Comparison of ENCODE assay signal across 18 cellular contexts in genomic region chr14:80152166-80152565, GRCh38. TPM values are rescaled to one million over a fixed set of nuclear protein-coding genes. Genes with fewer than 3 reads are reported as not detected.
A peak's percentile ranks its signal among the peaks of the same experiment; 100 is the strongest.
DNase-seq lines count a peak whose midpoint lies in the region; ATAC-seq and TF ChIP-seq lines count a peak whose summit lies in the region.
"Had no signal": no experiment of that assay in that cellular context is flagged by ENCODE, and none has a peak within 500 bp of the region (broad histone marks: within the 10 kb centered on the region; RNA-seq: fewer than 3 reads in every experiment).

No MANE protein-coding gene starts in this region.

- no TSS peak for BruUV-seq in mammary epithelial cell (replicated peaks; lab: Mats Ljungman, UMichigan)

- H3K9ac ChIP-seq in mammary epithelial cell (ENCODE audit: insufficient read depth, low read length) = no peak overlapping the region
- H3K9ac ChIP-seq: BLaER1 had no signal

- TF ChIP-seq POLR2A in breast epithelium (IDR thresholded peaks at IDR 0.05) = no peak

- H3K36me3 Mint-ChIP-seq in immature natural killer cell = no peaks in the 10 kb centered on the region
- H3K36me3 Mint-ChIP-seq: CD8-positive, alpha-beta memory T cell had no signal

- TF ChIP-seq CTCF in mammary epithelial cell (conservative IDR thresholded peaks at IDR 0.05 in 1 of 2, IDR thresholded peaks at IDR 0.05 in 1 of 2; ENCODE audit: extremely low read depth in 1 of 2, insufficient read depth in 1 of 2, low read depth in 1 of 2, low read length in 2 of 2) (no peak), breast epithelium (IDR thresholded peaks at IDR 0.05) (no peak)

- peak overlapping the region; percentile 45 for H3K4me2 ChIP-seq in mammary epithelial cell (ENCODE audit: insufficient read depth, low read depth, low read length)
- H3K4me2 ChIP-seq: BLaER1 had no signal

- H3K27ac Mint-ChIP-seq in immature natural killer cell = no peak overlapping the region
- H3K27ac Mint-ChIP-seq: CD8-positive, alpha-beta memory T cell had no signal

- no peak overlapping the region for H3K4me3 Mint-ChIP-seq in immature natural killer cell
- H3K4me3 Mint-ChIP-seq: CD8-positive, alpha-beta memory T cell had no signal

- H4K20me1 ChIP-seq in mammary epithelial cell (ENCODE audit: insufficient read depth, low read length) = no peaks in the 10 kb centered on the region
- H4K20me1 ChIP-seq: BLaER1 had no signal

- CTCF ChIA-PET in mammary epithelial cell (lab: Charles Lee; ENCODE audit: low non-redundant PET) = no interaction called here

- H3K27me3 ChIP-seq in mammary epithelial cell (ENCODE audit: insufficient read depth, low read length) (no peaks in the 10 kb centered on the region), breast epithelium (no peaks in the 10 kb centered on the region), H7 (ENCODE audit: control insufficient read depth, insufficient read depth, low read length) (no peaks in the 10 kb centered on the region)
- H3K27me3 ChIP-seq: BLaER1 had no signal

- H3K4me3 ChIP-seq in mammary epithelial cell (replicated peaks in 1 of 3; ENCODE audit: insufficient read depth in 1 of 3, low read depth in 2 of 3, low read length in 3 of 3) (peak overlapping the region in 1 of 3 experiments; percentile 5), breast epithelium (no peak overlapping the region), H7 (ENCODE audit: insufficient read depth, low read depth, low read length) (no peak overlapping the region)
- H3K4me3 ChIP-seq: BLaER1 had no signal

- H3K9me3 Mint-ChIP-seq in immature natural killer cell = peaks cover 1 to 28% (median 6%) of the 10 kb centered on the region in 6 donors

- dilution Hi-C loops in mammary epithelial cell (cut with HindIII; ENCODE audit: low sequenced_read_pairs) = no loop called here

- H3K9me3 ChIP-seq in mammary epithelial cell (replicated peaks; ENCODE audit: insufficient read depth, low read length) = no peaks in the 10 kb centered on the region
- no peaks in the 10 kb centered on the region for H3K9me3 ChIP-seq in breast epithelium
- H3K9me3 ChIP-seq: BLaER1, Caco-2 had no signal

- DNase-seq in mammary epithelial cell = peak; percentile 61
- no peak for DNase-seq in breast epithelium (ENCODE audit: low spot score in 2 of 2)
- DNase-seq in epithelial cell of prostate (ENCODE audit: low read depth, low spot score) = no peak
- peak; percentile 33 for DNase-seq in renal cortical epithelial cell (ENCODE audit: low read depth)
- DNase-seq in H7 = no peak
- no peak for DNase-seq in immature natural killer cell
- no peak for DNase-seq in activated T-cell treated with anti-CD3 and anti-CD28 coated beads, Interleukin-2, amount 50 U/mL, for 1 hour
- DNase-seq: AML-193; Caco-2; CD8-positive, alpha-beta memory T cell; DND-41; GDM1; IMR-90 had no signal

- peaks cover 29% of the 10 kb centered on the region for H3K4me1 ChIP-seq in mammary epithelial cell (ENCODE audit: insufficient read depth, low read length)
- no peaks in the 10 kb centered on the region for H3K4me1 ChIP-seq in breast epithelium
- H3K4me1 ChIP-seq: BLaER1, Caco-2 had no signal

- ATAC-seq in GM18870 (IDR thresholded peaks at IDR 0.05; ENCODE audit: unreplicated experiment) = no peak
- ATAC-seq: HCT116 had no signal

- H3K36me3 ChIP-seq in mammary epithelial cell (ENCODE audit: insufficient read depth, low read length) = no peaks in the 10 kb centered on the region
- H3K36me3 ChIP-seq in breast epithelium = no peaks in the 10 kb centered on the region
- no peaks in the 10 kb centered on the region for H3K36me3 ChIP-seq in H7 (replicated peaks; ENCODE audit: control insufficient read depth, insufficient read depth, low read length)
- H3K36me3 ChIP-seq: BLaER1 had no signal

- H3K4me1 Mint-ChIP-seq in immature natural killer cell = no peaks in the 10 kb centered on the region
- H3K4me1 Mint-ChIP-seq: CD8-positive, alpha-beta memory T cell had no signal

- H3K27ac ChIP-seq in mammary epithelial cell (ENCODE audit: insufficient read depth, low read depth, low read length) (peak overlapping the region; percentile 97), breast epithelium (no peak overlapping the region), epithelial cell of prostate (peak overlapping the region; percentile 68)
- H3K27ac ChIP-seq: 22Rv1, BLaER1 had no signal

- intact Hi-C loops in mammary epithelial cell (cut with micrococcal nuclease) (no loop called here), breast epithelium (cut with DNase I; ENCODE audit: low total_unique reads) (no loop called here)

- H2AFZ ChIP-seq in mammary epithelial cell (ENCODE audit: low read depth, low read length) = peak overlapping the region; percentile 18

- H3K27me3 Mint-ChIP-seq in immature natural killer cell (ENCODE audit: low read depth in 3 of 3) = peaks cover 0 to 3% (median 0%) of the 10 kb centered on the region in 3 donors
- H3K27me3 Mint-ChIP-seq: CD8-positive, alpha-beta memory T cell had no signal

- in situ Hi-C loops in mammary epithelial cell (cut with MboI; ENCODE audit: low sequenced_read_pairs in 2 of 2) = no loop called here

- no peaks in the 10 kb centered on the region for H3K79me2 ChIP-seq in mammary epithelial cell (ENCODE audit: insufficient read depth, low read length)

RNA-seq across cellular contexts. Expression of gene DIO2, which starts 59.1 kb away (rescaled TPM):
- total RNA-seq in mammary epithelial cell = 1 to 10 TPM in 1 of 2 donors, under 1 TPM in 1; 0.09 to 1.5 TPM
- 0.05 TPM for polyA plus RNA-seq in mammary epithelial cell
- not detected for polyA minus RNA-seq in mammary epithelial cell
- total RNA-seq in breast epithelium = 1 to 10 TPM; 2.2 to 2.6 (median 2.3) TPM
- under 0.01 and 1.3 TPM in 2 replicates for total RNA-seq in renal cortical epithelial cell
- not detected in 2 replicates for total RNA-seq in H7 (2014; rRNA removed; shearing (Covaris generic))
- polyA plus RNA-seq in immature natural killer cell = not detected
- total RNA-seq: CD8-positive, alpha-beta memory T cell; HT-29 had no signal
- polyA plus RNA-seq: CD8-positive, alpha-beta memory T cell had no signal

Comparison
In these comparisons a context has a peak if more than half of its experiments do, and no peak if none do; other contexts are left out.
1. DNase-seq: peak in mammary epithelial cell (single experiment) and renal cortical epithelial cell (single experiment); none in breast epithelium (0 of 2), epithelial cell of prostate (single experiment), H7 (single experiment), immature natural killer cell (0 of 3) and activated T-cell treated with anti-CD3 and anti-CD28 coated beads, Interleukin-2, amount 50 U/mL, for 1 hour (single experiment).
2. H3K27ac ChIP-seq: peak in mammary epithelial cell (single experiment) and epithelial cell of prostate (single experiment); none in breast epithelium (0 of 2).